In genomic region chr5:133460172-133460758, GRCh38 we compare ENCODE assay signal across 1 cellular context.
TF ChIP-seq lines count a peak whose summit lies in the region.

No MANE protein-coding gene starts in this region.

TF ChIP-seq in K562, 482 proteins besides CTCF, POLR2A, EP300 and RAD21 (continued from another document):
- TF ChIP-seq YY1 (IDR thresholded peaks at IDR 0.05; ENCODE audit: borderline replicate concordance in 1 of 3, control insufficient read depth in 1 of 3, extremely low read depth in 1 of 3, insufficient read depth in 3 of 3, insufficient read length in 1 of 3, insufficient replicate concordance in 2 of 3, low read depth in 1 of 3, low read length in 2 of 3) (peak in 1 of 3 experiments; percentile 57), E4F1 (CRISPR knock-in tag; IDR thresholded peaks at IDR 0.05; ENCODE audit: borderline replicate concordance) (no peak), MAZ (CRISPR knock-in tag; conservative IDR thresholded peaks at IDR 0.05 in 1 of 2, IDR thresholded peaks at IDR 0.05 in 1 of 2) (0 out of 4 replicates have a peak, but pooled peaks of 1 of the 2 experiments have one; percentile 19), JUN (IDR thresholded peaks at IDR 0.05; ENCODE audit: borderline replicate concordance, low read depth, low read length) (no peak), JUN (CRISPR knock-in tag; IDR thresholded peaks at IDR 0.05; ENCODE audit: borderline replicate concordance) (no peak)
